Comparison of ENCODE assay signal across 1 cellular context in genomic region chr2:164810843-164811242, GRCh38.
TF ChIP-seq lines count a peak whose summit lies in the region.

No MANE protein-coding gene starts in this region.

TF ChIP-seq in HepG2, 621 proteins besides CTCF, POLR2A, EP300 and RAD21 (continued from another document and continues in another):
- TF ChIP-seq FOXJ3 (CRISPR knock-in tag; IDR thresholded peaks at IDR 0.05; ENCODE audit: borderline replicate concordance) (peak; percentile 100), KLF16 (CRISPR knock-in tag; IDR thresholded peaks at IDR 0.05) (peak in 1 of 2 experiments; percentile 98; a peak in 2 of 4 replicates), ZNF644 (CRISPR knock-in tag; IDR thresholded peaks at IDR 0.05; ENCODE audit: low read depth) (peak; percentile 97), ZNF3 (CRISPR knock-in tag; IDR thresholded peaks at IDR 0.05) (peak; percentile 76; the same call in 1 of the 2 replicates), XBP1 (CRISPR knock-in tag; IDR thresholded peaks at IDR 0.05) (no peak), ZNF503 (CRISPR knock-in tag; IDR thresholded peaks at IDR 0.05) (peak; percentile 93), ZNF260 (CRISPR knock-in tag; IDR thresholded peaks at IDR 0.05; ENCODE audit: borderline replicate concordance, low read depth) (no peak), ZNF136 (CRISPR knock-in tag; IDR thresholded peaks at IDR 0.05; ENCODE audit: low read depth) (no peak), ATF5 (CRISPR knock-in tag; IDR thresholded peaks at IDR 0.05; ENCODE audit: low read depth) (no peak), POLR2AphosphoS2 (IDR thresholded peaks at IDR 0.05; ENCODE audit: low read depth, low read length) (no peak), ATF1 (CRISPR knock-in tag; IDR thresholded peaks at IDR 0.05) (peak; percentile 66), CBFB (CRISPR knock-in tag; IDR thresholded peaks at IDR 0.05) (no peak), NR3C1 (CRISPR knock-in tag; IDR thresholded peaks at IDR 0.05) (no peak), ATF2 (CRISPR knock-in tag; IDR thresholded peaks at IDR 0.05) (peak; percentile 91), ARID3A (IDR thresholded peaks at IDR 0.05; ENCODE audit: low read depth, low read length) (peak; percentile 99), THRA (CRISPR knock-in tag; IDR thresholded peaks at IDR 0.05; ENCODE audit: borderline replicate concordance) (peak; percentile 76), SRY (CRISPR knock-in tag; IDR thresholded peaks at IDR 0.05) (no peak), TCF12 (IDR thresholded peaks at IDR 0.05) (no peak), TCF12 (CRISPR knock-in tag; IDR thresholded peaks at IDR 0.05) (0 out of 2 replicates have a peak, but pooled peaks have one; percentile 61), HMG20B (CRISPR knock-in tag; conservative IDR thresholded peaks at IDR 0.05) (peak; percentile 92), MAFK (conservative IDR thresholded peaks at IDR 0.05 in 1 of 2, IDR thresholded peaks at IDR 0.05 in 1 of 2; ENCODE audit: low read length in 2 of 2) (peak in 1 of 2 experiments; percentile 10; a peak in 2 of 4 replicates), ZNF280D (CRISPR knock-in tag; IDR thresholded peaks at IDR 0.05) (peak; percentile 56; the same call in 1 of the 2 replicates), PHF5A (CRISPR knock-in tag; IDR thresholded peaks at IDR 0.05; ENCODE audit: low read depth, unreplicated experiment) (no peak), KLF11 (CRISPR knock-in tag; IDR thresholded peaks at IDR 0.05) (peak; percentile 56; the same call in 1 of the 2 replicates), ZNF232 (CRISPR knock-in tag; IDR thresholded peaks at IDR 0.05; ENCODE audit: borderline replicate concordance) (no peak), ONECUT2 (CRISPR knock-in tag; IDR thresholded peaks at IDR 0.05) (peak; percentile 81), NONO (IDR thresholded peaks at IDR 0.05) (no peak), NONO (CRISPR knock-in tag; conservative IDR thresholded peaks at IDR 0.05) (peak; percentile 50; the same call in 1 of the 2 replicates), HHEX (CRISPR knock-in tag; IDR thresholded peaks at IDR 0.05) (peak; percentile 59), FOXP1 (IDR thresholded peaks at IDR 0.05) (peak; percentile 97), FOXP1 (CRISPR knock-in tag; IDR thresholded peaks at IDR 0.05) (peak; percentile 99), ZNF329 (CRISPR knock-in tag; IDR thresholded peaks at IDR 0.05; ENCODE audit: low read depth) (no peak), XRCC5 (optimal IDR thresholded peaks at IDR 0.05; ENCODE audit: low read length) (no peak), CBX5 (CRISPR knock-in tag; IDR thresholded peaks at IDR 0.05; ENCODE audit: borderline replicate concordance) (no peak), CAMTA2 (CRISPR knock-in tag; IDR thresholded peaks at IDR 0.05; ENCODE audit: borderline replicate concordance) (no peak), TBL1XR1 (IDR thresholded peaks at IDR 0.05; ENCODE audit: borderline replicate concordance, low read length, partially characterized antibody) (peak; percentile 96), ZNF629 (CRISPR knock-in tag; conservative IDR thresholded peaks at IDR 0.05) (no peak), SAP130 (CRISPR knock-in tag; IDR thresholded peaks at IDR 0.05; ENCODE audit: low read depth) (peak; percentile 82), HIC2 (CRISPR knock-in tag; IDR thresholded peaks at IDR 0.05; ENCODE audit: low read depth) (no peak), IRF2 (CRISPR knock-in tag; IDR thresholded peaks at IDR 0.05) (peak; percentile 86), ZMYM2 (CRISPR knock-in tag; IDR thresholded peaks at IDR 0.05) (peak; percentile 68; the same call in 1 of the 2 replicates), HMGXB4 (CRISPR knock-in tag; IDR thresholded peaks at IDR 0.05; ENCODE audit: borderline replicate concordance in 1 of 2, low read depth in 1 of 2) (no peak), TBX3 (IDR thresholded peaks at IDR 0.05; ENCODE audit: borderline replicate concordance) (peak; percentile 87; the same call in 1 of the 2 replicates), MBNL3 (CRISPR knock-in tag; conservative IDR thresholded peaks at IDR 0.05) (no peak), NPAS2 (CRISPR knock-in tag; IDR thresholded peaks at IDR 0.05; ENCODE audit: borderline replicate concordance) (no peak), ZSCAN9 (CRISPR knock-in tag; IDR thresholded peaks at IDR 0.05; ENCODE audit: borderline replicate concordance) (peak; percentile 93), MIXL1 (CRISPR knock-in tag; IDR thresholded peaks at IDR 0.05) (peak; percentile 85), CEBPG (CRISPR knock-in tag; IDR thresholded peaks at IDR 0.05) (peak; percentile 99), ZSCAN5A (CRISPR knock-in tag; IDR thresholded peaks at IDR 0.05; ENCODE audit: borderline replicate concordance) (peak; percentile 91; the same call in 1 of the 2 replicates), ZBTB26 (CRISPR knock-in tag; IDR thresholded peaks at IDR 0.05; ENCODE audit: borderline replicate concordance) (no peak), ZNF549 (CRISPR knock-in tag; IDR thresholded peaks at IDR 0.05) (no peak), ZNF468 (CRISPR knock-in tag; IDR thresholded peaks at IDR 0.05) (no peak), ZNF567 (CRISPR knock-in tag; IDR thresholded peaks at IDR 0.05; ENCODE audit: borderline replicate concordance) (no peak), KAT8 (CRISPR knock-in tag; IDR thresholded peaks at IDR 0.05) (peak; percentile 85), GATA4 (IDR thresholded peaks at IDR 0.05; ENCODE audit: borderline replicate concordance, low read depth) (peak; percentile 92)
